ENCODE assay signal across 10 cellular contexts in genomic region chr15:77819271-77819806, GRCh38.
DNase-seq lines count a peak whose midpoint lies in the region; ATAC-seq, FAIRE-seq and TF ChIP-seq lines count a peak whose summit lies in the region.
"Had no signal": no experiment of that assay in that cellular context is flagged by ENCODE, and none has a peak within 500 bp of the region (broad histone marks: within the 10 kb centered on the region; RNA-seq: fewer than 3 reads in every experiment).

No MANE protein-coding gene starts in this region.

- DNase-seq in stimulated activated CD4-positive, alpha-beta T cell treated with anti-CD3 and anti-CD28 coated beads, Interleukin-15, amount 100 ng/mL, for 24 hours = peak; percentile 4
- no peak for DNase-seq in stimulated activated CD4-positive, alpha-beta T cell treated with anti-CD3 and anti-CD28 coated beads, Interleukin-12 subunit alpha, Interleukin-12 subunit beta, amount 100 ng/mL, for 4 hours
- DNase-seq in K562 (ENCODE audit: extremely low read depth in 1 of 4, low spot score in 3 of 4) (peak in 2 of 4 experiments; percentile 30 to 33), mesothelial cell of epicardium (ENCODE audit: low spot score in 2 of 2, unreplicated experiment in 2 of 2) (peak in 1 of 2 experiments; percentile 48), aorta (no peak), NCI-H510A treated with DMSO at 0.1 percent for 48 hours (lab: John Stamatoyannopoulos, UW) (no peak), medulla oblongata (ENCODE audit: extremely low spot score) (no peak)
- DNase-seq: DMS79 treated with DMSO at 0.1 percent for 48 hours, T-helper 1 cell had no signal

- BruUV-seq in K562 (replicated peaks; lab: Mats Ljungman, UMichigan) = no TSS peak

- H3K4me2 ChIP-seq in K562 (ENCODE audit: insufficient read depth, low read length) = no peak overlapping the region

- POLR2A ChIA-PET in K562 (lab: Yijun Ruan, JAX) = interaction anchor here (1.0 kb wide), 1 partner anchor 14 kb away, joined by 3 read pairs; no protein-coding TSS in a partner anchor

- no peak for ATAC-seq in K562
- ATAC-seq in aorta (ENCODE audit: low FRiP score) = no peak
- no peak for ATAC-seq in GM19035 (IDR thresholded peaks at IDR 0.05; ENCODE audit: unreplicated experiment)

- peaks cover 28% of the 10 kb centered on the region for H4K20me1 ChIP-seq in K562 (replicated peaks; ENCODE audit: control insufficient read depth, insufficient read depth, low read length)

- intact Hi-C loops in K562 (cut with micrococcal nuclease) (no loop called here), aorta (cut with DNase I) (no loop called here)

- 9% methylated on average over 46 of the region's 84 CpGs for WGBS in K562 (ENCODE audit: insufficient coverage, low coverage, missing lambda C conversion rate)
- 0% methylated on average over 39 to 84 of the region's 84 CpGs for WGBS in aorta, 2 donors

- no peak overlapping the region for H3K27ac Mint-ChIP-seq in mesothelial cell of epicardium

- peaks cover 2% of the 10 kb centered on the region for H3K4me1 Mint-ChIP-seq in mesothelial cell of epicardium

- no peak overlapping the region for H3K4me3 ChIP-seq in K562
- H3K4me3 ChIP-seq in aorta (ENCODE audit: low read length in 2 of 2) = peak overlapping the region; percentile 8 to 51

- H3K27me3 Mint-ChIP-seq in mesothelial cell of epicardium (ENCODE audit: low read depth) = peaks cover 77% of the 10 kb centered on the region

- H3K9me3 ChIP-seq in K562 (replicated peaks; ENCODE audit: control insufficient read depth, insufficient read depth, low read depth, low read length) = no peaks in the 10 kb centered on the region
- H3K9me3 ChIP-seq in aorta (ENCODE audit: control insufficient read depth, low read length) = no peaks in the 10 kb centered on the region

- TF ChIP-seq POLR2A in K562 (conservative IDR thresholded peaks at IDR 0.05) = no peak

- no peaks in the 10 kb centered on the region for H3K79me2 ChIP-seq in K562 (ENCODE audit: control insufficient read depth, insufficient read depth, low read length)

- no peaks in the 10 kb centered on the region for H3K9me3 Mint-ChIP-seq in mesothelial cell of epicardium

- H3K9ac ChIP-seq in K562 (ENCODE audit: insufficient read depth in 1 of 2, low read depth in 2 of 2, low read length in 2 of 2) = peak overlapping the region in 1 of 2 experiments; percentile 55; a peak in 2 of 4 replicates

- no peak for TF ChIP-seq CTCF in K562 (IDR thresholded peaks at IDR 0.05 in 2 of 3, conservative IDR thresholded peaks at IDR 0.05 in 1 of 3; ENCODE audit: insufficient read depth in 2 of 3, low read depth in 1 of 3, low read length in 3 of 3)
- no peak for TF ChIP-seq CTCF in mesothelial cell of epicardium (IDR thresholded peaks at IDR 0.05; ENCODE audit: unreplicated experiment)

- in situ Hi-C loops in K562 (cut with MboI) = no loop called here

- no peak for TF ChIP-seq EP300 in K562 (IDR thresholded peaks at IDR 0.05; ENCODE audit: low read length)

- H3K36me3 Mint-ChIP-seq in mesothelial cell of epicardium = no peaks in the 10 kb centered on the region

- H3K27me3 ChIP-seq in K562 (ENCODE audit: control insufficient read depth in 2 of 2, insufficient read depth in 2 of 2, low read length in 2 of 2) (peaks cover 9 to 77% of the 10 kb centered on the region in 2 experiments; a peak in 4 of 5 replicates), aorta (ENCODE audit: control insufficient read depth in 1 of 2, insufficient read depth in 2 of 2, low read length in 1 of 2) (no peaks in the 10 kb centered on the region)

- CTCF ChIA-PET in K562 (lab: Yijun Ruan, JAX; ENCODE audit: low intra/inter-chr PET ratio) = interaction anchor here (0.7 to 7.3 kb wide), 3 partner anchors 38 to 186 kb away, joined by 3 to 97 read pairs (median 3); partner anchors contain the start of gene LINGO1

- H3K9me1 ChIP-seq in K562 (ENCODE audit: control insufficient read depth, insufficient read depth, low read length) = peaks cover 4% of the 10 kb centered on the region

- H3K36me3 ChIP-seq in K562 (ENCODE audit: control insufficient read depth, insufficient read depth, low read length) = no peaks in the 10 kb centered on the region
- no peaks in the 10 kb centered on the region for H3K36me3 ChIP-seq in aorta (ENCODE audit: control insufficient read depth in 1 of 2, insufficient read depth in 2 of 2, low read length in 1 of 2)

- TF ChIP-seq RAD21 in K562 (CRISPR knock-in tag; conservative IDR thresholded peaks at IDR 0.05 in 1 of 2, IDR thresholded peaks at IDR 0.05 in 1 of 2) = no peak

- peak overlapping the region; percentile 59 for H3K4me3 Mint-ChIP-seq in mesothelial cell of epicardium

- no peak for FAIRE-seq in K562 (lab: Jason Lieb, UNC)

- H3K27ac ChIP-seq in K562 (ENCODE audit: extremely low read depth, low read depth, low read length) (no peak overlapping the region), aorta (ENCODE audit: low read depth in 1 of 2, low read length in 2 of 2) (no peak overlapping the region)

- H3K4me1 ChIP-seq in K562 (replicated peaks in 1 of 2; ENCODE audit: control insufficient read depth in 2 of 2, insufficient read depth in 2 of 2, low read length in 2 of 2) (peaks cover 0 to 26% of the 10 kb centered on the region in 2 experiments; a peak in 2 of 5 replicates), aorta (ENCODE audit: control insufficient read depth in 1 of 2, insufficient read depth in 2 of 2, low read length in 2 of 2) (no peaks in the 10 kb centered on the region)

- H2AFZ ChIP-seq in K562 (ENCODE audit: low read depth, low read length) = no peak overlapping the region

TF ChIP-seq in K562, 482 proteins besides CTCF, POLR2A, EP300 and RAD21:
- TF ChIP-seq ZHX1 (conservative IDR thresholded peaks at IDR 0.05; ENCODE audit: low read length) (no peak), PHF8 (IDR thresholded peaks at IDR 0.05; ENCODE audit: borderline replicate concordance, low read length) (peak; percentile 27; the same call in 1 of the 2 replicates), HDAC6 (IDR thresholded peaks at IDR 0.05; ENCODE audit: low read depth, low read length) (peak; percentile 73; the same call in 1 of the 2 replicates)
